ENCODE assay signal across 32 cellular contexts in the genomic region with DNA sequence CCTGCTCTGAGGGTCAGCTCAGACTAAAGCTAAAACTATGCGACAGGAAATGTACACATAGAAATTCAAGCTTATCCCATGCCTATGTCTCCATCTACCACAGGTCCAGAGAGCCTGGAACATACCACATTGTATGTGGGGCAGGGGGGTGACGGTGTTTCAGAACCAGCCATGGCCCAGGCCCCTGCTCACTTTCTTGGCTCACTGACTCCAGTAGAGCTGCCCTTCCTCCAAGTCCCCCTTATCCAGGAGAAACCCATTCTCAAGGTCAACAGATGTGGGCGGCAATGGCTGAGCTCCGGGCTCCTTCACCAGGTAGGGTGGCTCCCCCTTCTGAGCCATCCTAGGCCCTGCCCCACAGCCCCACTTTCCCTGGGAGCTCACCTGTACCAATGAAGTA. TPM values are rescaled to one million over a fixed set of nuclear protein-coding genes. Genes with fewer than 3 reads are reported as not detected.
"Had no signal": no experiment of that assay in that cellular context is flagged by ENCODE, and none has a peak within 500 bp of the region (broad histone marks: within the 10 kb centered on the region; RNA-seq: fewer than 3 reads in every experiment).

No MANE protein-coding gene starts in this region.

- H3K4me3 ChIP-seq: colonic mucosa, gastroesophageal sphincter, heart left ventricle, hepatocyte, lung, prostate gland, sigmoid colon, thoracic aorta, tibial nerve, upper lobe of left lung had no signal

- H3K36me3 ChIP-seq: colonic mucosa, gastroesophageal sphincter, heart left ventricle, prostate gland, sigmoid colon, thoracic aorta, tibial nerve, upper lobe of left lung had no signal

- ATAC-seq: esophagus mucosa; gastroesophageal sphincter; heart left ventricle; left lobe of liver; right cardiac atrium; stimulated activated naive B cell treated with anti-CD40 and anti-IgM and Interleukin-4, amounts not matched to agents 10 μg/mL and 1 μg/mL and 100 μg/mL, for 72 hours had no signal

- DNase-seq: cerebellar nuclear complex; colonic mucosa; effector CD8-positive, alpha-beta T cell; endodermal cell; heart left ventricle; kidney; naive B cell; right cardiac atrium; sigmoid colon; small intestine; stimulated activated CD4-positive, alpha-beta T cell treated with anti-CD3 and anti-CD28 coated beads, Interleukin-15, amount 100 ng/mL, for 24 hours; stimulated activated CD4-positive, alpha-beta T cell treated with anti-CD3 and anti-CD28 coated beads, Interleukin-2, amount 100 ng/mL, for 48 hours; stimulated activated naive B cell treated with anti-CD40 and anti-IgM and Interleukin-4, amounts not matched to agents 10 μg/mL and 1 μg/mL and 100 μg/mL, for 72 hours; upper lobe of left lung had no signal

- H3K4me3 Mint-ChIP-seq: dendritic cell treated with granulocyte-macrophage colony-stimulating factor and Interleukin-4, amounts not matched to agents 40 ng/mL and 50 ng/mL, for 4 days; endodermal cell; memory B cell; naive B cell; natural killer cell treated with Interleukin-12 subunit alpha and Interleukin-12 subunit beta and Interleukin-15 and Interleukin-18, amount 100 ng/mL, for 72 hours; stimulated activated naive B cell treated with anti-CD40 and anti-IgM and Interleukin-4, amounts not matched to agents 10 μg/mL and 1 μg/mL and 100 μg/mL, for 72 hours; stimulated activated naive CD8-positive, alpha-beta T cell treated with anti-CD3 and anti-CD28 coated beads, Interleukin-15, Interleukin-2, amounts not matched to agents 100 ng/mL and 50 ng/mL, for 24 hours had no signal

- H3K27ac ChIP-seq: colonic mucosa, epithelial cell of prostate, gastroesophageal sphincter, heart left ventricle, hepatocyte, parathyroid adenoma, prostate gland, sigmoid colon, thoracic aorta, tibial nerve, upper lobe of left lung had no signal

- H3K9me3 Mint-ChIP-seq: dendritic cell treated with granulocyte-macrophage colony-stimulating factor and Interleukin-4, amounts not matched to agents 40 ng/mL and 50 ng/mL, for 4 days; endodermal cell; memory B cell; naive B cell; natural killer cell treated with Interleukin-12 subunit alpha and Interleukin-12 subunit beta and Interleukin-15 and Interleukin-18, amount 100 ng/mL, for 72 hours; stimulated activated naive B cell treated with anti-CD40 and anti-IgM and Interleukin-4, amounts not matched to agents 10 μg/mL and 1 μg/mL and 100 μg/mL, for 72 hours; stimulated activated naive CD8-positive, alpha-beta T cell treated with anti-CD3 and anti-CD28 coated beads, Interleukin-15, Interleukin-2, amounts not matched to agents 100 ng/mL and 50 ng/mL, for 24 hours had no signal

- H3K9me3 ChIP-seq: colonic mucosa, gastroesophageal sphincter, heart left ventricle, prostate gland, sigmoid colon, thoracic aorta, tibial nerve, upper lobe of left lung had no signal

- H3K4me1 ChIP-seq: colonic mucosa, gastroesophageal sphincter, heart left ventricle, parathyroid adenoma, prostate gland, sigmoid colon, tibial nerve, upper lobe of left lung had no signal

- H3K27ac Mint-ChIP-seq: dendritic cell treated with granulocyte-macrophage colony-stimulating factor and Interleukin-4, amounts not matched to agents 40 ng/mL and 50 ng/mL, for 4 days; endodermal cell; memory B cell; natural killer cell treated with Interleukin-12 subunit alpha and Interleukin-12 subunit beta and Interleukin-15 and Interleukin-18, amount 100 ng/mL, for 72 hours; stimulated activated naive B cell treated with anti-CD40 and anti-IgM and Interleukin-4, amounts not matched to agents 10 μg/mL and 1 μg/mL and 100 μg/mL, for 72 hours; stimulated activated naive CD8-positive, alpha-beta T cell treated with anti-CD3 and anti-CD28 coated beads, Interleukin-15, Interleukin-2, amounts not matched to agents 100 ng/mL and 50 ng/mL, for 24 hours had no signal

- H3K27me3 ChIP-seq: colonic mucosa, gastroesophageal sphincter, hepatocyte, sigmoid colon, upper lobe of left lung had no signal

- H3K36me3 Mint-ChIP-seq: memory B cell; naive B cell; natural killer cell treated with Interleukin-12 subunit alpha and Interleukin-12 subunit beta and Interleukin-15 and Interleukin-18, amount 100 ng/mL, for 72 hours; stimulated activated naive B cell treated with anti-CD40 and anti-IgM and Interleukin-4, amounts not matched to agents 10 μg/mL and 1 μg/mL and 100 μg/mL, for 72 hours had no signal

- H3K4me1 Mint-ChIP-seq: endodermal cell, memory B cell had no signal

RNA-seq across cellular contexts. Expression of a gene that starts 21.0 kb away (rescaled TPM):
- total RNA-seq: colonic mucosa; esophagus mucosa; gastroesophageal sphincter; heart left ventricle; hepatocyte; kidney; left lobe of liver; mononuclear cell; natural killer cell treated with Interleukin-12 subunit alpha and Interleukin-12 subunit beta and Interleukin-15 and Interleukin-18, amount 100 ng/mL, for 72 hours; osteoblast; renal cortical epithelial cell; sigmoid colon; thoracic aorta; tibial nerve had no signal

RNA-seq across cellular contexts. Expression of a gene that starts 35.7 kb away (rescaled TPM):
- total RNA-seq: colonic mucosa; esophagus mucosa; gastroesophageal sphincter; heart left ventricle; hepatocyte; kidney; left lobe of liver; liver; mononuclear cell; natural killer cell treated with Interleukin-12 subunit alpha and Interleukin-12 subunit beta and Interleukin-15 and Interleukin-18, amount 100 ng/mL, for 72 hours; osteoblast; prostate gland; renal cortical epithelial cell; right cardiac atrium; sigmoid colon; thoracic aorta; tibial nerve; upper lobe of left lung had no signal
